Comparison of ENCODE assay signal across 8 cellular contexts in the genomic region with DNA sequence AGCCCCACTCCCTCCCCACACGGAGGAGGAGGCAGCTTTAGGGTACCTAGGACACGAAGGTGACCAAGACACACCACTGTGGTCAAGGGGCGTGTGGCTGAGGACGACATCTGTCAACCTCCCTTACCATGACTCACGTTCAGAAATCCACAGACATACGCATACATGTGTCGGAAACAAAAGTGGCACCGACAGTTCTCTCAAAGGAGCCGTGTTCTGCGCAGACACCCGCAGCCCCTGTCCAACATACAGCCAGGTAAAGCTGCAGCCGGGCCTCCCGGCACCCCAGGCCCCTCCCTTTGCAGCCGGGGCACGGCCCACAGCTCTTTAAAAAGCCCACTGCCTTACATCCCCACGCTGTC. TPM values are rescaled to one million over a fixed set of nuclear protein-coding genes. Genes with fewer than 3 reads are reported as not detected.
DNase-seq lines count a peak whose midpoint lies in the region; ATAC-seq, FAIRE-seq and TF ChIP-seq lines count a peak whose summit lies in the region.

No MANE protein-coding gene starts in this region.

- H3K4me3 ChIP-seq in OCI-LY7 (ENCODE audit: low read depth, low read length, poor library complexity, severe bottlenecking) (peak overlapping the region; percentile 65), choroid plexus epithelial cell (ENCODE audit: low read depth, low read length) (peak overlapping the region; percentile 32), parathyroid adenoma (ENCODE audit: low read depth, low read length) (no peak overlapping the region), kidney (ENCODE audit: low read length in 2 of 2) (no peak overlapping the region), gastrocnemius medialis (no peak overlapping the region)

- H3K36me3 ChIP-seq in OCI-LY7 (ENCODE audit: insufficient read depth, low read length) (no peaks in the 10 kb centered on the region), parathyroid adenoma (ENCODE audit: control insufficient read depth, insufficient read depth, low read length) (no peaks in the 10 kb centered on the region), kidney (ENCODE audit: control insufficient read depth in 1 of 2, insufficient read depth in 2 of 2, low read length in 2 of 2) (no peaks in the 10 kb centered on the region), gastrocnemius medialis (no peaks in the 10 kb centered on the region)

- H2AFZ ChIP-seq in OCI-LY7 (ENCODE audit: low read length) (peak overlapping the region; percentile 25), parathyroid adenoma (peak overlapping the region; percentile 68)

- H4K20me1 ChIP-seq in OCI-LY7 (ENCODE audit: insufficient read depth, low read length): no peaks in the 10 kb centered on the region

- H3K27ac ChIP-seq in OCI-LY7 (ENCODE audit: low read depth, low read length, poor library complexity, severe bottlenecking): peak overlapping the region; percentile 97
- no peak overlapping the region for H3K27ac ChIP-seq in parathyroid adenoma
- no peak overlapping the region for H3K27ac ChIP-seq in kidney (ENCODE audit: low read depth in 2 of 2, low read length in 2 of 2)
- H3K27ac ChIP-seq in gastrocnemius medialis: no peak overlapping the region

- no peak for TF ChIP-seq POLR2A in gastrocnemius medialis (IDR thresholded peaks at IDR 0.05)

- no peak for FAIRE-seq in kidney (lab: Jason Lieb, UNC)

- ATAC-seq in HG02870 (IDR thresholded peaks at IDR 0.05; ENCODE audit: unreplicated experiment) (no peak), gastrocnemius medialis (no peak)

- DNase-seq in Daoy (ENCODE audit: low read depth) (peak; percentile 25), OCI-LY7 (ENCODE audit: low spot score) (no peak), choroid plexus epithelial cell (ENCODE audit: low read depth) (peak; percentile 12), kidney (no peak), HCEC 1CT (no peak), gastrocnemius medialis (no peak)

- H3K4me1 ChIP-seq in OCI-LY7 (ENCODE audit: insufficient read depth, low read length, poor library complexity, severe bottlenecking) (peaks cover 90% of the 10 kb centered on the region), parathyroid adenoma (no peaks in the 10 kb centered on the region), kidney (ENCODE audit: control insufficient read depth in 1 of 2, insufficient read depth in 1 of 2, low read depth in 1 of 2, low read length in 2 of 2) (peaks cover 0 to 2% of the 10 kb centered on the region in 2 donors), gastrocnemius medialis (no peaks in the 10 kb centered on the region)

- H3K27me3 ChIP-seq in parathyroid adenoma (ENCODE audit: control insufficient read depth, insufficient read depth, low read length) (no peaks in the 10 kb centered on the region), gastrocnemius medialis (peaks cover 0 to 5% (median 4%) of the 10 kb centered on the region in 3 donors)

- CTCF ChIA-PET in OCI-LY7 (lab: Charles Lee; ENCODE audit: unreplicated experiment): interaction anchor here (1.1 to 3.1 kb wide), 2 partner anchors 26 to 44 kb away, joined by 3 to 19 read pairs; no protein-coding TSS in a partner anchor

- in situ Hi-C loops in gastrocnemius medialis (cut with MboI; ENCODE audit: low sequenced_read_pairs in 4 of 4): no loop called here

- peak overlapping the region; percentile 69 for H3K4me2 ChIP-seq in OCI-LY7 (ENCODE audit: low read length)
- no peak overlapping the region for H3K4me2 ChIP-seq in parathyroid adenoma (ENCODE audit: low read length)

- POLR2A ChIA-PET in OCI-LY7 (lab: Charles Lee): interaction anchor here (0.7 to 10.1 kb wide), 8 partner anchors 14 to 68 kb away, joined by 3 to 128 read pairs (median 4); no protein-coding TSS in a partner anchor

- H3K9me3 ChIP-seq in OCI-LY7 (ENCODE audit: low read length) (no peaks in the 10 kb centered on the region), parathyroid adenoma (ENCODE audit: control insufficient read depth, low read length) (no peaks in the 10 kb centered on the region), kidney (ENCODE audit: control insufficient read depth in 1 of 2, low read length in 2 of 2) (no peaks in the 10 kb centered on the region), gastrocnemius medialis (no peaks in the 10 kb centered on the region)

- intact Hi-C loops in OCI-LY7 (cut with micrococcal nuclease; ENCODE audit: unreplicated experiment): loop anchor here (1.0 to 2.0 kb wide), 2 partner anchors 27 to 45 kb away; no protein-coding TSS in a partner anchor
- intact Hi-C loops in kidney (cut with DNase I): no loop called here
- intact Hi-C loops in gastrocnemius medialis (cut with DNase I; ENCODE audit: low total_unique reads): no loop called here

- no peaks in the 10 kb centered on the region; the same call in 1 of the 2 replicates for H3K79me2 ChIP-seq in OCI-LY7 (ENCODE audit: insufficient read depth, low read depth, low read length)
- H3K79me2 ChIP-seq in parathyroid adenoma: no peaks in the 10 kb centered on the region

- H3K9ac ChIP-seq in parathyroid adenoma (no peak overlapping the region), kidney (ENCODE audit: low read length in 2 of 2) (no peak overlapping the region)

- no peaks in the 10 kb centered on the region for H3K9me2 ChIP-seq in OCI-LY7 (ENCODE audit: insufficient read depth, low read length)

- no TSS peak for BruUV-seq in OCI-LY7 (replicated peaks; lab: Mats Ljungman, UMichigan)

- TF ChIP-seq CTCF in OCI-LY7 (conservative IDR thresholded peaks at IDR 0.05; ENCODE audit: low read length): no peak
- TF ChIP-seq CTCF in choroid plexus epithelial cell (conservative IDR thresholded peaks at IDR 0.05; ENCODE audit: low read depth, low read length): no peak
- no peak for TF ChIP-seq CTCF in parathyroid adenoma (IDR thresholded peaks at IDR 0.05)
- no peak for TF ChIP-seq CTCF in kidney (IDR thresholded peaks at IDR 0.05; ENCODE audit: borderline replicate concordance, extremely low read depth, insufficient read depth)
- no peak for TF ChIP-seq CTCF in gastrocnemius medialis (IDR thresholded peaks at IDR 0.05 in 4 of 5, conservative IDR thresholded peaks at IDR 0.05 in 1 of 5)

RNA-seq across cellular contexts. Expression of a gene that starts 40.4 kb away (rescaled TPM):
- 11.6 and 23.7 TPM in 2 replicates for total RNA-seq in Daoy (2014; rRNA removed; shearing (Covaris generic))
- 146 and 147 TPM in 2 replicates for total RNA-seq in OCI-LY7 (2014; rRNA removed; shearing (Covaris generic))
- total RNA-seq in OCI-LY7 (2022) (213 and 233 TPM in 2 replicates), kidney (42.2 TPM), gastrocnemius medialis (10 to 100 TPM in 2 of 4 donors, 1 to 10 TPM in 2; 8.2 to 12.7 (median 10.4) TPM)
- polyA plus RNA-seq in kidney (ENCODE audit: insufficient read depth, low read depth, low replicate concordance): 25.0 TPM

Comparison
In these comparisons a context has a peak if more than half of its experiments do, and no peak if none do; other contexts are left out.
1. DNase-seq: peak in Daoy (single experiment) and choroid plexus epithelial cell (single experiment); none in OCI-LY7 (single experiment), kidney (single experiment), HCEC 1CT (single experiment) and gastrocnemius medialis (0 of 2).
2. H3K4me3 ChIP-seq: peak in OCI-LY7 (single experiment) and choroid plexus epithelial cell (single experiment); none in parathyroid adenoma (single experiment), kidney (0 of 2) and gastrocnemius medialis (0 of 4).